ENCODE assay signal across 7 cellular contexts in genomic region chr15:85607842-85608241, GRCh38.
DNase-seq lines count a peak whose midpoint lies in the region; ATAC-seq, FAIRE-seq and TF ChIP-seq lines count a peak whose summit lies in the region.

No MANE protein-coding gene starts in this region.

- H2AFZ ChIP-seq in Loucy (ENCODE audit: low read length) (no peak overlapping the region), keratinocyte (ENCODE audit: control insufficient read depth, low read length) (no peak overlapping the region)

- H3K9ac ChIP-seq in Loucy (ENCODE audit: low read depth, low read length, poor library complexity, severe bottlenecking) (no peak overlapping the region), keratinocyte (ENCODE audit: control insufficient read depth, extremely low read depth, insufficient read depth, low read length) (peak overlapping the region; percentile 22)

- in situ Hi-C loops in astrocyte of the cerebellum (cut with HindIII; ENCODE audit: low sequenced_read_pairs), result no loop called here

- TF ChIP-seq CTCF in Loucy (conservative IDR thresholded peaks at IDR 0.05; ENCODE audit: low read length), result no peak
- no peak for TF ChIP-seq CTCF in astrocyte of the cerebellum (IDR thresholded peaks at IDR 0.05; ENCODE audit: low read depth, low read length, missing control alignments)
- no peak for TF ChIP-seq CTCF in keratinocyte (optimal IDR thresholded peaks at IDR 0.05 in 1 of 3, IDR thresholded peaks at IDR 0.05 in 1 of 3, conservative IDR thresholded peaks at IDR 0.05 in 1 of 3; ENCODE audit: extremely low read depth in 1 of 3, insufficient read depth in 2 of 3, low read length in 3 of 3)
- no peak for TF ChIP-seq CTCF in thoracic aorta (IDR thresholded peaks at IDR 0.05)

- H3K4me3 ChIP-seq in Loucy (ENCODE audit: low read length, poor library complexity, severe bottlenecking) (peak overlapping the region; percentile 8), astrocyte of the cerebellum (ENCODE audit: low read depth, low read length) (no peak overlapping the region), keratinocyte (ENCODE audit: control insufficient read depth in 2 of 3, extremely low read depth in 1 of 3, insufficient read depth in 2 of 3, low read depth in 1 of 3, low read length in 3 of 3) (peak overlapping the region in 2 of 3 experiments; percentile 1 to 36), thoracic aorta (peak overlapping the region; percentile 7)

- dilution Hi-C loops in keratinocyte (cut with MboI; ENCODE audit: extremely low pct_ligation_motif_present, low sequenced_read_pairs), result no loop called here

- peak; percentile 75 for FAIRE-seq in keratinocyte (lab: Jason Lieb, UNC)

- H3K9me3 ChIP-seq in Loucy (ENCODE audit: insufficient read depth, low read depth, low read length) (no peaks in the 10 kb centered on the region), keratinocyte (ENCODE audit: control insufficient read depth, low read depth, low read length) (no peaks in the 10 kb centered on the region), thoracic aorta (no peaks in the 10 kb centered on the region)

- H3K27me3 ChIP-seq in Loucy (ENCODE audit: insufficient read depth, low read length, poor library complexity, severe bottlenecking), result no peaks in the 10 kb centered on the region
- H3K27me3 ChIP-seq in keratinocyte (ENCODE audit: control insufficient read depth, extremely low read depth, insufficient read depth, low read length), result no peaks in the 10 kb centered on the region
- H3K27me3 ChIP-seq in thoracic aorta (replicated peaks; ENCODE audit: insufficient read depth), result no peaks in the 10 kb centered on the region

- peaks cover 6% of the 10 kb centered on the region for H4K20me1 ChIP-seq in Loucy (ENCODE audit: insufficient read depth, low read length, poor library complexity, severe bottlenecking)
- H4K20me1 ChIP-seq in keratinocyte (ENCODE audit: control insufficient read depth, extremely low read depth, insufficient read depth, low read length), result no peaks in the 10 kb centered on the region

- no peaks in the 10 kb centered on the region for H3F3A ChIP-seq in Loucy (ENCODE audit: low read depth)

- H3K4me1 ChIP-seq in Loucy (ENCODE audit: insufficient read depth, low read length, poor library complexity, severe bottlenecking), result peaks cover 19% of the 10 kb centered on the region
- peaks cover 26% of the 10 kb centered on the region for H3K4me1 ChIP-seq in keratinocyte (ENCODE audit: control insufficient read depth, extremely low read depth, insufficient read depth, low read length)
- peaks cover 23 to 32% of the 10 kb centered on the region in 2 donors for H3K4me1 ChIP-seq in thoracic aorta (ENCODE audit: control insufficient read depth in 1 of 2, low read depth in 2 of 2)

- ATAC-seq in thoracic aorta (ENCODE audit: insufficient number of reproducible peaks, low FRiP score, low read depth), result peak; percentile 78

- H3K27ac ChIP-seq in keratinocyte (ENCODE audit: control insufficient read depth, insufficient read depth, low read length), result peak overlapping the region; percentile 80
- peak overlapping the region; percentile 79 to 84 for H3K27ac ChIP-seq in thoracic aorta

- peak overlapping the region; percentile 34 for H3K4me2 ChIP-seq in Loucy (ENCODE audit: low read depth, low read length, poor library complexity, severe bottlenecking)
- peak overlapping the region; percentile 72 for H3K4me2 ChIP-seq in keratinocyte (ENCODE audit: control insufficient read depth, extremely low read depth, insufficient read depth, low read depth, low read length)

- DNase-seq in astrocyte of the cerebellum (ENCODE audit: low read depth) (peak; percentile 87), keratinocyte (ENCODE audit: low read depth, low spot score) (peak; percentile 67), thoracic aorta (ENCODE audit: low spot score) (no peak), T-helper 2 cell (no peak), NCI-H774 (lab: John Stamatoyannopoulos, UW) (no peak), HT-29 (ENCODE audit: low spot score) (no peak)

- H3K36me3 ChIP-seq in Loucy (ENCODE audit: insufficient read depth, low read length) (peaks cover 14% of the 10 kb centered on the region; the same call in 1 of the 2 replicates), keratinocyte (ENCODE audit: control insufficient read depth in 2 of 2, extremely low read depth in 1 of 2, insufficient read depth in 2 of 2, low read length in 2 of 2) (peaks cover 7% of the 10 kb centered on the region in 2 experiments), thoracic aorta (no peaks in the 10 kb centered on the region)

- no peaks in the 10 kb centered on the region for H3K9me2 ChIP-seq in Loucy (replicated peaks; ENCODE audit: low read depth, low read length)

- H3K79me2 ChIP-seq in Loucy (ENCODE audit: insufficient read depth, low read length) (peaks cover 36% of the 10 kb centered on the region; the same call in 1 of the 2 replicates), keratinocyte (ENCODE audit: control insufficient read depth, insufficient read depth, low read length) (no peaks in the 10 kb centered on the region)

- H3K9me1 ChIP-seq in keratinocyte (ENCODE audit: control insufficient read depth, extremely low read depth, insufficient read depth, low read length), result no peaks in the 10 kb centered on the region

Comparison
In these comparisons a context has a peak if more than half of its experiments do, and no peak if none do; other contexts are left out.
1. DNase-seq: peak in astrocyte of the cerebellum (single experiment) and keratinocyte (single experiment); none in thoracic aorta (single experiment), T-helper 2 cell (0 of 5), NCI-H774 (single experiment) and HT-29 (single experiment).